32 cellular contexts compared by ENCODE assay signal in the genomic region with DNA sequence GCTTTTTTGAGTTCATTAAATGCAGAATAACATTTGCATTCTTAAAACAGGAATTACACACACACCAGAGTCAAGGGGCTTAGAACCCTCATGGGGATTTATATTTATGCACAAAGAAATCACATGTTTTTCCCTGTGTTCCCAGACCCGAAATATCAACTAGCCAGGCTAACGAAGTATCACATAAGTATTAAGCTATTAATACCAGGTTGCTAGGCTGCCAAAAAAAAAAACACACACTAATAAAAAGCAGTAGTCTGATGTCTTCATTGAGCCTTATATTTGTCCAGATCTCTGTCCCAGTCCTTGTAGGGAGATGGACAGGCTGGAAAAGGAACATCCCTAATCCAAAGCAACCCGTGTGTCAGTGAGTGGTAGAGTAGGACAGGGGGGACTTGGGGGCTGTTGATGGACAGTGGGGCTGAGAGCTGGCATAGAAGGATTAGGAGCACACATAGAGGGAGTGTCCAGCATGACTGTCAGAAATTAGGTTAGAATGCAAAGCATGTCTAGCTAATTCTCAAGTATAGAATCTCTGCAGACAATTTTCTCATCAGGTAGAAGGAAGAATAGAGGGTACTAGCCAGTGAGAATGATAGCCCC.
DNase-seq lines count a peak whose midpoint lies in the region; ATAC-seq and TF ChIP-seq lines count a peak whose summit lies in the region.
"Had no signal": no experiment of that assay in that cellular context is flagged by ENCODE, and none has a peak within 500 bp of the region (broad histone marks: within the 10 kb centered on the region; RNA-seq: fewer than 3 reads in every experiment).

No MANE protein-coding gene starts in this region.

- H3K4me3 ChIP-seq in BLaER1 treated with 17β-estradiol and CSF1 and Interleukin-3, amounts not matched to agents 10 nM and 100 nM, result no peak overlapping the region
- no peak overlapping the region for H3K4me3 ChIP-seq in SK-N-MC
- no peak overlapping the region for H3K4me3 ChIP-seq in muscle layer of duodenum (ENCODE audit: low read depth in 1 of 2, low read length in 2 of 2)
- H3K4me3 ChIP-seq: colonic mucosa, hepatocyte, ovary, Peyer's patch, smooth muscle cell, testis had no signal

- peak; percentile 14 for DNase-seq in SK-N-MC (ENCODE audit: low read depth, low spot score)
- no peak for DNase-seq in glutamatergic neuron
- DNase-seq in NCI-H1436 (lab: John Stamatoyannopoulos, UW), result no peak
- DNase-seq: activated CD4-positive, alpha-beta T cell treated with anti-CD3 and anti-CD28 coated beads for 36 hours; activated naive CD4-positive, alpha-beta T cell treated with anti-CD3 and anti-CD28 coated beads, Interleukin-2, amount 10 ng/mL, durations not matched to agents 7 days and 5 days; CD8-positive, alpha-beta memory T cell; colonic mucosa; DMS153; effector CD8-positive, alpha-beta T cell; erythroblast; foreskin fibroblast; kidney glomerular epithelial cell; NCI-H1417; NCI-H2029 treated with DMSO at 0.1 percent for 48 hours; NCI-H2227 treated with DMSO at 0.1 percent for 48 hours; NCI-H69; ovary; Peyer's patch; SIG-M5; stimulated activated CD4-positive, alpha-beta T cell treated with anti-CD3 and anti-CD28 coated beads, Interleukin-1b, Interleukin-23, amount 100 ng/mL, for 48 hours; stimulated activated naive CD8-positive, alpha-beta T cell treated with anti-CD3 and anti-CD28 coated beads, Interleukin-15, Interleukin-2, amounts not matched to agents 100 U/mL and 50 U/mL, for 24 hours; T-helper 9 cell; testis had no signal

- ATAC-seq in HG03139 (IDR thresholded peaks at IDR 0.05; ENCODE audit: unreplicated experiment) (no peak), GM19467 (IDR thresholded peaks at IDR 0.05; ENCODE audit: unreplicated experiment) (no peak)
- ATAC-seq: activated CD4-positive, alpha-beta T cell treated with anti-CD3 and anti-CD28 coated beads for 36 hours; activated T-helper 17 cell treated with anti-CD3 and anti-CD28 coated beads, Interleukin-2, amount 50 U/mL, for 72 hours; stimulated activated naive CD8-positive, alpha-beta T cell treated with anti-CD3 and anti-CD28 coated beads, Interleukin-15, Interleukin-2, amounts not matched to agents 100 U/mL and 50 U/mL, for 24 hours had no signal

- H3K36me3 ChIP-seq in BLaER1 treated with 17β-estradiol and CSF1 and Interleukin-3, amounts not matched to agents 10 nM and 100 nM, result no peaks in the 10 kb centered on the region
- no peaks in the 10 kb centered on the region for H3K36me3 ChIP-seq in SK-N-MC (ENCODE audit: insufficient read depth, low read length)
- H3K36me3 ChIP-seq in muscle layer of duodenum (ENCODE audit: control insufficient read depth in 1 of 2, insufficient read depth in 2 of 2, low read length in 2 of 2), result no peaks in the 10 kb centered on the region
- H3K36me3 ChIP-seq: colonic mucosa, ovary, Peyer's patch had no signal

- H4K20me1 ChIP-seq in BLaER1 treated with 17β-estradiol and CSF1 and Interleukin-3, amounts not matched to agents 10 nM and 100 nM, result no peaks in the 10 kb centered on the region

- peaks cover 2% of the 10 kb centered on the region for H3K27me3 Mint-ChIP-seq in glutamatergic neuron (ENCODE audit: unreplicated experiment)
- H3K27me3 Mint-ChIP-seq: CD8-positive, alpha-beta memory T cell had no signal

- H3K4me1 ChIP-seq in BLaER1 treated with 17β-estradiol and CSF1 and Interleukin-3, amounts not matched to agents 10 nM and 100 nM, result peaks cover 25 to 58% (median 49%) of the 10 kb centered on the region in 10 experiments
- peaks cover 0 to 34% of the 10 kb centered on the region in 2 donors for H3K4me1 ChIP-seq in muscle layer of duodenum (ENCODE audit: control insufficient read depth in 1 of 2, insufficient read depth in 2 of 2, low read length in 2 of 2)
- H3K4me1 ChIP-seq: colonic mucosa, Peyer's patch, testis had no signal

- H3K27me3 ChIP-seq in BLaER1 treated with 17β-estradiol and CSF1 and Interleukin-3, amounts not matched to agents 10 nM and 100 nM, result no peaks in the 10 kb centered on the region
- H3K27me3 ChIP-seq in muscle layer of duodenum (ENCODE audit: low read depth, low read length), result no peaks in the 10 kb centered on the region
- H3K27me3 ChIP-seq: colonic mucosa, hepatocyte, ovary, Peyer's patch, testis had no signal

- H3K4me1 Mint-ChIP-seq in glutamatergic neuron (ENCODE audit: low read depth, unreplicated experiment), result peaks cover 26% of the 10 kb centered on the region
- H3K4me1 Mint-ChIP-seq: activated naive CD4-positive, alpha-beta T cell treated with anti-CD3 and anti-CD28 coated beads, Interleukin-2, amount 10 ng/mL, durations not matched to agents 7 days and 5 days; activated T-helper 17 cell treated with anti-CD3 and anti-CD28 coated beads, Interleukin-2, amount 50 U/mL, for 72 hours; CD8-positive, alpha-beta memory T cell had no signal

- H3K4me3 Mint-ChIP-seq in glutamatergic neuron (ENCODE audit: unreplicated experiment), result peak overlapping the region; percentile 8
- H3K4me3 Mint-ChIP-seq: activated CD4-positive, alpha-beta T cell treated with anti-CD3 and anti-CD28 coated beads for 36 hours; activated naive CD4-positive, alpha-beta T cell treated with anti-CD3 and anti-CD28 coated beads, Interleukin-2, amount 10 ng/mL, durations not matched to agents 7 days and 5 days; activated T-helper 17 cell treated with anti-CD3 and anti-CD28 coated beads, Interleukin-2, amount 50 U/mL, for 72 hours; CD8-positive, alpha-beta memory T cell; nephron had no signal

- peaks cover 2% of the 10 kb centered on the region for H3K9me3 Mint-ChIP-seq in glutamatergic neuron (ENCODE audit: unreplicated experiment)
- H3K9me3 Mint-ChIP-seq: activated naive CD4-positive, alpha-beta T cell treated with anti-CD3 and anti-CD28 coated beads, Interleukin-2, amount 10 ng/mL, durations not matched to agents 7 days and 5 days; activated T-helper 17 cell treated with anti-CD3 and anti-CD28 coated beads, Interleukin-2, amount 50 U/mL, for 72 hours; CD8-positive, alpha-beta memory T cell; nephron had no signal

- peak overlapping the region; percentile 86 for H3K27ac Mint-ChIP-seq in glutamatergic neuron (ENCODE audit: unreplicated experiment)
- H3K27ac Mint-ChIP-seq: activated CD4-positive, alpha-beta T cell treated with anti-CD3 and anti-CD28 coated beads for 36 hours; activated naive CD4-positive, alpha-beta T cell treated with anti-CD3 and anti-CD28 coated beads, Interleukin-2, amount 10 ng/mL, durations not matched to agents 7 days and 5 days; activated T-helper 17 cell treated with anti-CD3 and anti-CD28 coated beads, Interleukin-2, amount 50 U/mL, for 72 hours had no signal

- no peaks in the 10 kb centered on the region for H3K9me3 ChIP-seq in BLaER1 treated with 17β-estradiol and CSF1 and Interleukin-3, amounts not matched to agents 10 nM and 100 nM (replicated peaks in 1 of 11)
- H3K9me3 ChIP-seq in SK-N-MC (ENCODE audit: low read depth, low read length) (no peaks in the 10 kb centered on the region), muscle layer of duodenum (ENCODE audit: control insufficient read depth in 1 of 2, low read length in 2 of 2) (no peaks in the 10 kb centered on the region)
- H3K9me3 ChIP-seq: colonic mucosa, ovary, Peyer's patch, testis had no signal

- H3K27ac ChIP-seq in BLaER1 treated with 17β-estradiol and CSF1 and Interleukin-3, amounts not matched to agents 10 nM and 100 nM, result no peak overlapping the region
- H3K27ac ChIP-seq in SK-N-MC (no peak overlapping the region), muscle layer of duodenum (ENCODE audit: low read length) (peak overlapping the region; percentile 11)
- H3K27ac ChIP-seq: colonic mucosa, hepatocyte, KMS-11, ovary, testis had no signal

- TF ChIP-seq CTCF in glutamatergic neuron (IDR thresholded peaks at IDR 0.05; ENCODE audit: partially characterized antibody, unreplicated experiment), result no peak

- H3K36me3 Mint-ChIP-seq in glutamatergic neuron (ENCODE audit: unreplicated experiment), result peaks cover 5% of the 10 kb centered on the region
- H3K36me3 Mint-ChIP-seq: activated naive CD4-positive, alpha-beta T cell treated with anti-CD3 and anti-CD28 coated beads, Interleukin-2, amount 10 ng/mL, durations not matched to agents 7 days and 5 days; CD8-positive, alpha-beta memory T cell had no signal

- H3K4me2 ChIP-seq in BLaER1 treated with 17β-estradiol and CSF1 and Interleukin-3, amounts not matched to agents 10 nM and 100 nM, result peak overlapping the region in 9 of 11 experiments; percentile 5 to 60 (median 45); a peak in 15 of 22 replicates
- H3K4me2 ChIP-seq: hepatocyte, KMS-11, smooth muscle cell had no signal

- H3K9ac ChIP-seq in BLaER1 treated with 17β-estradiol and CSF1 and Interleukin-3, amounts not matched to agents 10 nM and 100 nM, result no peak overlapping the region
- no peak overlapping the region for H3K9ac ChIP-seq in SK-N-MC (ENCODE audit: insufficient read length)
- H3K9ac ChIP-seq: KMS-11 had no signal
